In the genomic region with DNA sequence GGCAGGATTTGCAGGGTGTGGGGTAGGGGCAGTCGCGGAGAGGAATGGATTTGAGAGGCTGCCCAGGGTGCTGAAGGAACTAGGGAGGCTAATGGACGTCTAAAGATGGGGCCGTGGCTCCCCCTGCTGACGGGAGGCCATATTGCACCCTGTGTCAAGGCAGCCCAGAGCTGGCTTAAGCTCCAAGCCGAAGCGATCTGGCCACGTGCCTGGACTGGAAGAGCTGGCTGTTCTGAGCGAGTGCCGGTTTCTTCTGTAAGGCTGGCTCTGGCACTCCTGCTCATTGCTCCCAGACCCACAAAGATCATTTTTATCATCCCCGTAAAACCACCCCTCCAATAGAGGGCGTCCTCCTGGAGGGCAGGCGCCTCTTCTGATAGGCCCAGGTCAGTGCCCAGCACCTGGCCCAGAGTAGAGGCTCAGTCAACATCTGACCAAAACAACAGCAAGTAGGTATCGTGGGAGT, we compare ENCODE assay signal across 8 cellular contexts. TPM values are rescaled to one million over a fixed set of nuclear protein-coding genes. Genes with fewer than 3 reads are reported as not detected.
DNase-seq lines count a peak whose midpoint lies in the region; ATAC-seq, FAIRE-seq and TF ChIP-seq lines count a peak whose summit lies in the region.

No MANE protein-coding gene starts in this region.

- H3K4me3 ChIP-seq in A549: peak overlapping the region; percentile 35
- H3K4me3 ChIP-seq in MM.1S (ENCODE audit: low read length): peak overlapping the region; percentile 53
- H3K4me3 ChIP-seq in SU-DHL-6 (ENCODE audit: insufficient read depth, low read length, poor library complexity, severe bottlenecking): no peak overlapping the region
- H3K4me3 ChIP-seq in cardiac muscle cell: no peak overlapping the region
- H3K4me3 ChIP-seq in upper lobe of right lung: no peak overlapping the region

- FAIRE-seq in A549 (lab: Jason Lieb, UNC): peak; percentile 92
- peak; percentile 74 for FAIRE-seq in GM18507 (lab: Jason Lieb, UNC)

- no peak for TF ChIP-seq POLR2A in A549 (IDR thresholded peaks at IDR 0.05; ENCODE audit: low read length)

- peak overlapping the region; percentile 30 to 63; a peak in 3 of 6 replicates for H3K27ac ChIP-seq in A549
- H3K27ac ChIP-seq in MM.1S (ENCODE audit: low read length): no peak overlapping the region
- H3K27ac ChIP-seq in SU-DHL-6 (ENCODE audit: low read depth, low read length): no peak overlapping the region
- no peak overlapping the region for H3K27ac ChIP-seq in cardiac muscle cell
- no peak overlapping the region for H3K27ac ChIP-seq in upper lobe of right lung

- H3K9me3 Mint-ChIP-seq in activated naive CD8-positive, alpha-beta T cell treated with anti-CD3 and anti-CD28 coated beads for 36 hours: no peaks in the 10 kb centered on the region

- no peaks in the 10 kb centered on the region for H3F3A ChIP-seq in MM.1S (ENCODE audit: insufficient read depth, low read length)
- H3F3A ChIP-seq in SU-DHL-6 (ENCODE audit: insufficient read depth): no peaks in the 10 kb centered on the region

- no peaks in the 10 kb centered on the region for H3K9me3 ChIP-seq in A549
- H3K9me3 ChIP-seq in MM.1S (replicated peaks; ENCODE audit: insufficient read depth, low read length): no peaks in the 10 kb centered on the region
- no peaks in the 10 kb centered on the region for H3K9me3 ChIP-seq in SU-DHL-6 (ENCODE audit: insufficient read depth, low read length)
- H3K9me3 ChIP-seq in cardiac muscle cell (ENCODE audit: low read depth): no peaks in the 10 kb centered on the region
- no peaks in the 10 kb centered on the region for H3K9me3 ChIP-seq in upper lobe of right lung

- H3K27me3 ChIP-seq in MM.1S (replicated peaks; ENCODE audit: insufficient read depth, low read length): peaks cover 38% of the 10 kb centered on the region
- no peaks in the 10 kb centered on the region for H3K27me3 ChIP-seq in SU-DHL-6 (ENCODE audit: low read length)
- H3K27me3 ChIP-seq in cardiac muscle cell: peaks cover 12% of the 10 kb centered on the region
- peaks cover 13% of the 10 kb centered on the region for H3K27me3 ChIP-seq in upper lobe of right lung

- H3K4me1 Mint-ChIP-seq in activated naive CD8-positive, alpha-beta T cell treated with anti-CD3 and anti-CD28 coated beads for 36 hours: no peaks in the 10 kb centered on the region

- 32% methylated on average over 13 of the region's 14 CpGs for WGBS in A549 (ENCODE audit: missing lambda C conversion rate)

- peak overlapping the region; percentile 73 for H3K4me3 Mint-ChIP-seq in activated naive CD8-positive, alpha-beta T cell treated with anti-CD3 and anti-CD28 coated beads for 36 hours

- H3K36me3 ChIP-seq in MM.1S (replicated peaks; ENCODE audit: insufficient read depth, low read length): no peaks in the 10 kb centered on the region
- no peaks in the 10 kb centered on the region for H3K36me3 ChIP-seq in SU-DHL-6 (ENCODE audit: low read length)
- no peaks in the 10 kb centered on the region for H3K36me3 ChIP-seq in cardiac muscle cell
- no peaks in the 10 kb centered on the region for H3K36me3 ChIP-seq in upper lobe of right lung

- no peak for TF ChIP-seq EP300 in A549 (IDR thresholded peaks at IDR 0.05)

- no peaks in the 10 kb centered on the region for H3K36me3 Mint-ChIP-seq in activated naive CD8-positive, alpha-beta T cell treated with anti-CD3 and anti-CD28 coated beads for 36 hours

- H3K4me1 ChIP-seq in A549 (no peaks in the 10 kb centered on the region), MM.1S (ENCODE audit: low read length) (no peaks in the 10 kb centered on the region), cardiac muscle cell (ENCODE audit: low read depth) (no peaks in the 10 kb centered on the region), upper lobe of right lung (no peaks in the 10 kb centered on the region)

- no peak overlapping the region for H3K9ac ChIP-seq in MM.1S (ENCODE audit: low read length)
- no peak overlapping the region for H3K9ac ChIP-seq in SU-DHL-6 (ENCODE audit: low read length)

- POLR2A ChIA-PET in A549 (lab: Yijun Ruan, JAX): no interaction called here

- peak; percentile 58 to 74 for TF ChIP-seq RAD21 in A549 (conservative IDR thresholded peaks at IDR 0.05 in 1 of 2, IDR thresholded peaks at IDR 0.05 in 1 of 2)

- H2AFZ ChIP-seq in MM.1S (ENCODE audit: low read length) (peak overlapping the region; percentile 73), SU-DHL-6 (ENCODE audit: low read depth, low read length, severe bottlenecking) (no peak overlapping the region)

- no peaks in the 10 kb centered on the region for H3K9me2 ChIP-seq in MM.1S (replicated peaks; ENCODE audit: insufficient read depth, low read length)
- H3K9me2 ChIP-seq in SU-DHL-6 (replicated peaks; ENCODE audit: insufficient read depth, low read length): no peaks in the 10 kb centered on the region

- ATAC-seq in A549 (peak; percentile 60 to 92), upper lobe of right lung (peak; percentile 95)

- H3K79me2 ChIP-seq in MM.1S (ENCODE audit: low read length): no peaks in the 10 kb centered on the region
- no peaks in the 10 kb centered on the region for H3K79me2 ChIP-seq in SU-DHL-6 (ENCODE audit: insufficient read depth, low read length)

- H3K4me2 ChIP-seq in A549: peak overlapping the region; percentile 71
- H3K4me2 ChIP-seq in MM.1S (ENCODE audit: low read depth, low read length): peak overlapping the region; percentile 67; the same call in 1 of the 2 replicates
- no peak overlapping the region for H3K4me2 ChIP-seq in SU-DHL-6 (ENCODE audit: low read depth, low read length, poor library complexity, severe bottlenecking)

- no peaks in the 10 kb centered on the region for H4K20me1 ChIP-seq in MM.1S (ENCODE audit: insufficient read depth, low read length)
- H4K20me1 ChIP-seq in SU-DHL-6 (ENCODE audit: low read depth, low read length): no peaks in the 10 kb centered on the region

- H3K27ac Mint-ChIP-seq in activated naive CD8-positive, alpha-beta T cell treated with anti-CD3 and anti-CD28 coated beads for 36 hours: no peak overlapping the region

- CTCF ChIA-PET in A549 (lab: Yijun Ruan, JAX): interaction anchor here (0.5 to 5.9 kb wide), 34 partner anchors 10 to 725 kb away, joined by 3 to 78 read pairs (median 6); a partner anchor contains a TSS

- intact Hi-C loops in posterior vena cava (cut with DNase I) (loop anchor here (5.0 to 10.0 kb wide), 2 partner anchors 113 to 1419 kb away; no protein-coding TSS in a partner anchor), upper lobe of right lung (cut with DNase I) (no loop called here)

- H3K27me3 Mint-ChIP-seq in activated naive CD8-positive, alpha-beta T cell treated with anti-CD3 and anti-CD28 coated beads for 36 hours: peaks cover 33% of the 10 kb centered on the region

- peak; percentile 81 to 85 for DNase-seq in A549 (ENCODE audit: low read depth in 1 of 2, low spot score in 1 of 2)
- DNase-seq in GM18507 (ENCODE audit: extremely low spot score, insufficient read length, low read depth): peak; percentile 55
- DNase-seq in MM.1S: peak; percentile 61
- peak; percentile 70 for DNase-seq in activated naive CD8-positive, alpha-beta T cell treated with anti-CD3 and anti-CD28 coated beads for 36 hours
- peak; percentile 79 to 89 for DNase-seq in cardiac muscle cell (ENCODE audit: low read depth in 1 of 2, low spot score in 1 of 2)
- DNase-seq in posterior vena cava (ENCODE audit: low spot score): peak; percentile 96
- DNase-seq in upper lobe of right lung: peak; percentile 89

- TF ChIP-seq CTCF in A549 (IDR thresholded peaks at IDR 0.05) (peak; percentile 63), MM.1S (IDR thresholded peaks at IDR 0.05; ENCODE audit: low read length) (peak; percentile 71), SU-DHL-6 (IDR thresholded peaks at IDR 0.05; ENCODE audit: insufficient read depth, low read length, poor library complexity, severe bottlenecking) (peak; percentile 66), cardiac muscle cell (IDR thresholded peaks at IDR 0.05; ENCODE audit: low read depth, low read length) (peak; percentile 67), upper lobe of right lung (IDR thresholded peaks at IDR 0.05) (peak; percentile 69)

RNA-seq across cellular contexts. Expression of a gene that starts 5.6 kb away (rescaled TPM):
- polyA plus RNA-seq in A549 (2011; rRNA removed) (0.17 TPM in 2 replicates), A549 (2017; fragmentation: RNase III; extraction: RNeasy Plus Mini Kit Qiagen cat#74134 plus additional on column Dnase treatment) (0.13 to 0.30 TPM (median 0.25 TPM) in 3 replicates), cardiac muscle cell (14.5 and 25.5 TPM in 2 replicates)
- polyA plus RNA-seq in A549 (2012; cell fraction: cytosol; rRNA removed): 0.08 and 0.09 TPM in 2 replicates
- 0.64 and 1.3 TPM in 2 replicates for polyA plus RNA-seq in A549 (2012; cell fraction: nucleus; rRNA removed)
- not detected in 2 replicates for polyA minus RNA-seq in A549 (2011; rRNA and poly(A)+ RNA removed)
- 1 to 10 TPM; 1.0 to 1.2 TPM for total RNA-seq in activated naive CD8-positive, alpha-beta T cell treated with anti-CD3 and anti-CD28 coated beads for 36 hours
- total RNA-seq in cardiac muscle cell (19.4 and 23.5 TPM in 2 replicates), posterior vena cava (10 to 100 TPM; 41.1 to 58.9 TPM), upper lobe of right lung (0.72 TPM)

RNA-seq across cellular contexts. Expression of a gene that starts 19.8 kb away (rescaled TPM):
- 2.0 and 3.4 TPM in 2 replicates for polyA plus RNA-seq in A549 (2011; rRNA removed)
- 4.2 and 7.4 TPM in 2 replicates for polyA plus RNA-seq in A549 (2012; cell fraction: cytosol; rRNA removed)
- polyA plus RNA-seq in A549 (2012; cell fraction: nucleus; rRNA removed): 10.2 and 14.9 TPM in 2 replicates
- 5.7 to 6.9 TPM (median 6.1 TPM) in 3 replicates for polyA plus RNA-seq in A549 (2017; fragmentation: RNase III; extraction: RNeasy Plus Mini Kit Qiagen cat#74134 plus additional on column Dnase treatment)
- 8.6 and 9.8 TPM in 2 replicates for polyA minus RNA-seq in A549 (2011; rRNA and poly(A)+ RNA removed)
- under 1 TPM; 0.68 to 0.70 TPM for total RNA-seq in activated naive CD8-positive, alpha-beta T cell treated with anti-CD3 and anti-CD28 coated beads for 36 hours
- total RNA-seq in cardiac muscle cell: 23.7 and 29.0 TPM in 2 replicates
- polyA plus RNA-seq in cardiac muscle cell: 35.8 and 37.3 TPM in 2 replicates
- total RNA-seq in posterior vena cava: 10 to 100 TPM; 33.5 to 42.3 TPM
- total RNA-seq in upper lobe of right lung: 8.0 TPM

RNA-seq across cellular contexts. Expression of a gene that starts 21.0 kb away (rescaled TPM):
- polyA plus RNA-seq in A549 (2011; rRNA removed): 0.65 and 0.75 TPM in 2 replicates
- 2.0 and 3.1 TPM in 2 replicates for polyA plus RNA-seq in A549 (2012; cell fraction: cytosol; rRNA removed)
- polyA plus RNA-seq in A549 (2012; cell fraction: nucleus; rRNA removed): 2.5 and 2.8 TPM in 2 replicates
- 1.3 to 1.6 TPM (median 1.3 TPM) in 3 replicates for polyA plus RNA-seq in A549 (2017; fragmentation: RNase III; extraction: RNeasy Plus Mini Kit Qiagen cat#74134 plus additional on column Dnase treatment)
- polyA minus RNA-seq in A549 (2011; rRNA and poly(A)+ RNA removed): 0.70 and 1.1 TPM in 2 replicates
- total RNA-seq in activated naive CD8-positive, alpha-beta T cell treated with anti-CD3 and anti-CD28 coated beads for 36 hours: under 1 TPM; 0.08 to 0.23 TPM
- 5.4 and 8.7 TPM in 2 replicates for total RNA-seq in cardiac muscle cell
- polyA plus RNA-seq in cardiac muscle cell: 6.8 and 8.7 TPM in 2 replicates
- not detected for total RNA-seq in posterior vena cava
- total RNA-seq in upper lobe of right lung: not detected

RNA-seq across cellular contexts. Expression of a gene that starts 56.2 kb away (rescaled TPM):
- polyA plus RNA-seq in A549 (2011; rRNA removed) (217 and 257 TPM in 2 replicates), A549 (2017; fragmentation: RNase III; extraction: RNeasy Plus Mini Kit Qiagen cat#74134 plus additional on column Dnase treatment) (335 to 351 TPM (median 349 TPM) in 3 replicates), cardiac muscle cell (189 and 269 TPM in 2 replicates)
- polyA plus RNA-seq in A549 (2012; cell fraction: cytosol; rRNA removed): 205 and 233 TPM in 2 replicates
- polyA plus RNA-seq in A549 (2012; cell fraction: nucleus; rRNA removed): 237 and 262 TPM in 2 replicates
- polyA minus RNA-seq in A549 (2011; rRNA and poly(A)+ RNA removed): 175 and 185 TPM in 2 replicates
- total RNA-seq in activated naive CD8-positive, alpha-beta T cell treated with anti-CD3 and anti-CD28 coated beads for 36 hours: 100 to 1,000 TPM; 103 to 109 TPM
- total RNA-seq in cardiac muscle cell (74.7 and 94.0 TPM in 2 replicates), posterior vena cava (100 to 1,000 TPM; 129 to 133 TPM), upper lobe of right lung (233 TPM)

RNA-seq across cellular contexts. Expression of a gene that starts 56.7 kb away (rescaled TPM):
- polyA plus RNA-seq in A549 (2011; rRNA removed): 1.7 and 1.8 TPM in 2 replicates
- polyA plus RNA-seq in A549 (2012; cell fraction: cytosol; rRNA removed): 3.0 and 3.8 TPM in 2 replicates
- 10.0 and 12.8 TPM in 2 replicates for polyA plus RNA-seq in A549 (2012; cell fraction: nucleus; rRNA removed)
- 3.3 to 5.1 TPM (median 3.8 TPM) in 3 replicates for polyA plus RNA-seq in A549 (2017; fragmentation: RNase III; extraction: RNeasy Plus Mini Kit Qiagen cat#74134 plus additional on column Dnase treatment)
- 2.1 and 4.0 TPM in 2 replicates for polyA minus RNA-seq in A549 (2011; rRNA and poly(A)+ RNA removed)
- 1 to 10 TPM; 4.1 to 4.3 TPM for total RNA-seq in activated naive CD8-positive, alpha-beta T cell treated with anti-CD3 and anti-CD28 coated beads for 36 hours
- 23.8 and 28.7 TPM in 2 replicates for total RNA-seq in cardiac muscle cell
- polyA plus RNA-seq in cardiac muscle cell: 14.6 and 15.3 TPM in 2 replicates
- total RNA-seq in posterior vena cava: 10 to 100 TPM; 14.7 to 22.6 TPM
- total RNA-seq in upper lobe of right lung: 15.1 TPM

Comparison
In these comparisons a context has a peak if more than half of its experiments do, and no peak if none do; other contexts are left out.
1. H3K27ac ChIP-seq: peak in A549 (2 of 2); none in MM.1S (single experiment), SU-DHL-6 (single experiment), cardiac muscle cell (single experiment) and upper lobe of right lung (single experiment).
2. H3K4me3 ChIP-seq: peak in A549 (single experiment) and MM.1S (single experiment); none in SU-DHL-6 (single experiment), cardiac muscle cell (single experiment) and upper lobe of right lung (single experiment).
3. Peak in every context shown above with its lines, with median percentiles within 50 percentile points of each other: DNase-seq and CTCF ChIP-seq.